In genomic region chr5:95384485-95385213, GRCh38 we compare ENCODE assay signal across 25 cellular contexts. TPM values are rescaled to one million over a fixed set of nuclear protein-coding genes. Genes with fewer than 3 reads are reported as not detected.
"Had no signal": no experiment of that assay in that cellular context is flagged by ENCODE, and none has a peak within 500 bp of the region (broad histone marks: within the 10 kb centered on the region; RNA-seq: fewer than 3 reads in every experiment).

No MANE protein-coding gene starts in this region.

- H3K36me3 ChIP-seq: adrenal gland, WERI-Rb-1 had no signal

- DNase-seq: activated CD4-positive, alpha-beta memory T cell treated with anti-CD3 and anti-CD28 coated beads, Interleukin-2, amount 10 ng/mL, durations not matched to agents 7 days and 5 days; activated CD4-positive, alpha-beta T cell treated with anti-CD3 and anti-CD28 coated beads for 36 hours; activated CD4-positive, alpha-beta T cell treated with anti-CD3 and anti-CD28 coated beads, Interleukin-2, amount 50 U/mL, for 1 hour; activated CD8-positive, alpha-beta memory T cell treated with anti-CD3 and anti-CD28 coated beads, Interleukin-2, amount 50 U/mL, for 4 hours; activated naive CD4-positive, alpha-beta T cell treated with anti-CD3 and anti-CD28 coated beads, Interleukin-2, amount 50 U/mL, for 16 hours; activated naive CD8-positive, alpha-beta T cell treated with anti-CD3 and anti-CD28 coated beads, Interleukin-2, amount 10 ng/mL, durations not matched to agents 7 days and 5 days; activated T-cell treated with anti-CD3 and anti-CD28 coated beads, Interleukin-2, amount 50 U/mL, for 72 hours; adrenal gland; aorta; KG1; NCI-H1048; NCI-H146; NCI-H187 treated with DMSO at 0.1 percent for 48 hours; NCI-H2081 treated with DMSO at 0.1 percent for 48 hours; NCI-H2171 treated with DMSO at 0.1 percent for 48 hours; NCI-H226; NCI-H526 treated with DMSO at 0.1 percent for 48 hours; NK-92 treated with Interleukin-12 subunit alpha and Interleukin-12 subunit beta, amount 100 ng/mL, for 24 hours; SIG-M5; T-helper 1 cell; WERI-Rb-1 had no signal

- H3K9me3 ChIP-seq: adrenal gland had no signal

- H3K27ac ChIP-seq: adrenal gland, SK-N-MC, WERI-Rb-1 had no signal

- H3K27me3 ChIP-seq: adrenal gland had no signal

- H3K4me3 ChIP-seq: adrenal gland, SK-N-MC had no signal

- ATAC-seq: activated CD4-positive, alpha-beta T cell treated with anti-CD3 and anti-CD28 coated beads for 36 hours; activated T-cell treated with anti-CD3 and anti-CD28 coated beads, Interleukin-2, amount 50 U/mL, for 72 hours had no signal

- H3K4me1 ChIP-seq: adrenal gland had no signal

RNA-seq across cellular contexts. Expression of gene FAM81B, which starts 6.5 kb away (rescaled TPM):
- total RNA-seq: activated CD4-positive, alpha-beta memory T cell treated with anti-CD3 and anti-CD28 coated beads, Interleukin-2, amount 10 ng/mL, durations not matched to agents 7 days and 5 days; activated CD4-positive, alpha-beta T cell treated with anti-CD3 and anti-CD28 coated beads for 36 hours; activated naive CD8-positive, alpha-beta T cell treated with anti-CD3 and anti-CD28 coated beads, Interleukin-2, amount 10 ng/mL, durations not matched to agents 7 days and 5 days; activated T-cell treated with anti-CD3 and anti-CD28 coated beads, Interleukin-2, amount 50 U/mL, for 72 hours; activated T-helper 2 cell treated with anti-CD3 and anti-CD28 coated beads, Interferon-gamma antibody, Interleukin-2, Interleukin-4, amounts not matched to agents 10 μg/mL and 5 μg/mL and 100 μg/mL, durations not matched to agents 14 hours and 24 hours and 36 hours; aorta; LHCN-M2; T-helper 2 cell treated with Interferon-gamma antibody and Interleukin-4, amounts not matched to agents 100 ng/mL and 5 ng/mL, for 36 hours had no signal
- polyA plus RNA-seq: aorta had no signal
